8 cellular contexts compared by ENCODE assay signal in genomic region chr7:100626530-100627237, GRCh38. TPM values are rescaled to one million over a fixed set of nuclear protein-coding genes. Genes with fewer than 3 reads are reported as not detected.
DNase-seq lines count a peak whose midpoint lies in the region; ATAC-seq and TF ChIP-seq lines count a peak whose summit lies in the region.

No MANE protein-coding gene starts in this region.

- 5 to 7% methylated on average over 25 to 31 of the region's 37 CpGs for WGBS in lower leg skin, 2 donors

- no peaks in the 10 kb centered on the region for H3K27me3 ChIP-seq in WERI-Rb-1 (ENCODE audit: insufficient read depth, low read depth, severe bottlenecking)

- TF ChIP-seq POLR2A in GM18505 (IDR thresholded peaks at IDR 0.05; ENCODE audit: borderline replicate concordance, extremely low read depth, insufficient read depth, insufficient read length) (peak; percentile 58), lower leg skin (IDR thresholded peaks at IDR 0.05) (no peak)

- H3K4me3 ChIP-seq in lower leg skin (ENCODE audit: low read depth, poor library complexity, severe bottlenecking) (no peak overlapping the region), WERI-Rb-1 (ENCODE audit: low read depth, low read length) (no peak overlapping the region)

- no peaks in the 10 kb centered on the region for H3K9me3 ChIP-seq in WERI-Rb-1 (ENCODE audit: severe bottlenecking)

- intact Hi-C loops in lower leg skin (cut with DNase I; ENCODE audit: low total_unique reads), result no loop called here

- ATAC-seq in GM18505 (IDR thresholded peaks at IDR 0.05; ENCODE audit: unreplicated experiment) (peak; percentile 68), HG03045 (IDR thresholded peaks at IDR 0.05; ENCODE audit: unreplicated experiment) (peak; percentile 84)

- no peaks in the 10 kb centered on the region for H3K36me3 ChIP-seq in WERI-Rb-1

- H3K27ac ChIP-seq in WERI-Rb-1, result no peak overlapping the region

- DNase-seq in NCI-H510A (lab: John Stamatoyannopoulos, UW) (peak; percentile 40), dedifferentiated amniotic fluid mesenchymal stem cell (ENCODE audit: extremely low spot score) (peak; percentile 61), lower leg skin (ENCODE audit: low spot score in 2 of 2) (peak; percentile 78 to 95), WERI-Rb-1 (no peak)
- peak; percentile 88 for DNase-seq in activated CD4-positive, alpha-beta T cell treated with anti-CD3 and anti-CD28 coated beads, Interleukin-2, amount 50 U/mL, for 1 hour
- peak; percentile 74 to 85 (median 80) for DNase-seq in stimulated activated CD4-positive, alpha-beta T cell treated with anti-CD3 and anti-CD28 coated beads, TNF-alpha, amount 100 ng/mL, for 4 hours (ENCODE audit: low read depth in 3 of 3)

- TF ChIP-seq CTCF in lower leg skin (IDR thresholded peaks at IDR 0.05) (no peak), WERI-Rb-1 (IDR thresholded peaks at IDR 0.05; ENCODE audit: low read depth, low read length) (no peak)

RNA-seq across cellular contexts. Expression of gene MOSPD3, which starts 14.3 kb away (rescaled TPM):
- 10 to 100 TPM; 22.3 to 33.5 (median 26.9) TPM for total RNA-seq in lower leg skin

RNA-seq across cellular contexts. Expression of gene TFR2, which starts 14.7 kb away (rescaled TPM):
- 1 to 10 TPM; 1.3 to 3.4 (median 1.6) TPM for total RNA-seq in lower leg skin

RNA-seq across cellular contexts. Expression of gene PCOLCE, which starts 24.5 kb away (rescaled TPM):
- 10 to 100 TPM in 1 of 4 donors, 1 to 10 TPM in 3; 4.9 to 47.6 (median 7.3) TPM for total RNA-seq in lower leg skin

RNA-seq across cellular contexts. Expression of gene ACTL6B, which starts 29.6 kb away (rescaled TPM):
- total RNA-seq in lower leg skin, result not detected

RNA-seq across cellular contexts. Expression of gene FBXO24, which starts 40.6 kb away (rescaled TPM):
- 1 to 10 TPM in 2 of 4 donors, under 1 TPM in 2; 0.15 to 4.3 (median 0.99) TPM for total RNA-seq in lower leg skin
